ENCODE assay signal across 1 cellular context in genomic region chr1:179151908-179152682, GRCh38.
TF ChIP-seq lines count a peak whose summit lies in the region.

No MANE protein-coding gene starts in this region.

TF ChIP-seq in HepG2, 621 proteins besides CTCF, POLR2A, EP300 and RAD21 (continued from another document and continues in another):
- TF ChIP-seq, protein P1, sequence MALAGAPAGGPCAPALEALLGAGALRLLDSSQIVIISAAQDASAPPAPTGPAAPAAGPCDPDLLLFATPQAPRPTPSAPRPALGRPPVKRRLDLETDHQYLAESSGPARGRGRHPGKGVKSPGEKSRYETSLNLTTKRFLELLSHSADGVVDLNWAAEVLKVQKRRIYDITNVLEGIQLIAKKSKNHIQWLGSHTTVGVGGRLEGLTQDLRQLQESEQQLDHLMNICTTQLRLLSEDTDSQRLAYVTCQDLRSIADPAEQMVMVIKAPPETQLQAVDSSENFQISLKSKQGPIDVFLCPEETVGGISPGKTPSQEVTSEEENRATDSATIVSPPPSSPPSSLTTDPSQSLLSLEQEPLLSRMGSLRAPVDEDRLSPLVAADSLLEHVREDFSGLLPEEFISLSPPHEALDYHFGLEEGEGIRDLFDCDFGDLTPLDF (CRISPR knock-in tag; IDR thresholded peaks at IDR 0.05), result 0 out of 2 replicates have a peak, but pooled peaks have one; percentile 52
- peak; percentile 57; the same call in 1 of the 2 replicates for TF ChIP-seq MEIS2 (CRISPR knock-in tag; IDR thresholded peaks at IDR 0.05)
- TF ChIP-seq MED1 (CRISPR knock-in tag; IDR thresholded peaks at IDR 0.05), result peak; percentile 86
- TF ChIP-seq, protein P2, sequence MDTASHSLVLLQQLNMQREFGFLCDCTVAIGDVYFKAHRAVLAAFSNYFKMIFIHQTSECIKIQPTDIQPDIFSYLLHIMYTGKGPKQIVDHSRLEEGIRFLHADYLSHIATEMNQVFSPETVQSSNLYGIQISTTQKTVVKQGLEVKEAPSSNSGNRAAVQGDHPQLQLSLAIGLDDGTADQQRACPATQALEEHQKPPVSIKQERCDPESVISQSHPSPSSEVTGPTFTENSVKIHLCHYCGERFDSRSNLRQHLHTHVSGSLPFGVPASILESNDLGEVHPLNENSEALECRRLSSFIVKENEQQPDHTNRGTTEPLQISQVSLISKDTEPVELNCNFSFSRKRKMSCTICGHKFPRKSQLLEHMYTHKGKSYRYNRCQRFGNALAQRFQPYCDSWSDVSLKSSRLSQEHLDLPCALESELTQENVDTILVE (CRISPR knock-in tag; IDR thresholded peaks at IDR 0.05), result peak; percentile 40; the same call in 1 of the 2 replicates
- TF ChIP-seq ZNF329 (CRISPR knock-in tag; IDR thresholded peaks at IDR 0.05; ENCODE audit: low read depth), result no peak
- TF ChIP-seq HDAC2 (CRISPR knock-in tag; IDR thresholded peaks at IDR 0.05), result peak; percentile 60; the same call in 1 of the 2 replicates
- TF ChIP-seq SATB2 (CRISPR knock-in tag; IDR thresholded peaks at IDR 0.05), result no peak
- TF ChIP-seq, protein P3, sequence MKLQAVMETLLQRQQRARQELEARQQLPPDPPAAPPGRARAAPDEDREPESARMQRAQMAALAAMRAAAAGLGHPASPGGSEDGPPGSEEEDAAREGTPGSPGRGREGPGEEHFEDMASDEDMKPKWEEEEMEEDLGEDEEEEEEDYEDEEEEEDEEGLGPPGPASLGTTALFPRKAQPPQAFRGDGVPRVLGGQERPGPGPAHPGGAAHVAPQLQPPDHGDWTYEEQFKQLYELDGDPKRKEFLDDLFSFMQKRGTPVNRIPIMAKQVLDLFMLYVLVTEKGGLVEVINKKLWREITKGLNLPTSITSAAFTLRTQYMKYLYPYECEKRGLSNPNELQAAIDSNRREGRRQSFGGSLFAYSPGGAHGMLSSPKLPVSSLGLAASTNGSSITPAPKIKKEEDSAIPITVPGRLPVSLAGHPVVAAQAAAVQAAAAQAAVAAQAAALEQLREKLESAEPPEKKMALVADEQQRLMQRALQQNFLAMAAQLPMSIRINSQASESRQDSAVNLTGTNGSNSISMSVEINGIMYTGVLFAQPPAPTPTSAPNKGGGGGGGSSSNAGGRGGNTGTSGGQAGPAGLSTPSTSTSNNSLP (IDR thresholded peaks at IDR 0.05; ENCODE audit: low read depth, low read length), result peak; percentile 97
- TF ChIP-seq, protein P4, sequence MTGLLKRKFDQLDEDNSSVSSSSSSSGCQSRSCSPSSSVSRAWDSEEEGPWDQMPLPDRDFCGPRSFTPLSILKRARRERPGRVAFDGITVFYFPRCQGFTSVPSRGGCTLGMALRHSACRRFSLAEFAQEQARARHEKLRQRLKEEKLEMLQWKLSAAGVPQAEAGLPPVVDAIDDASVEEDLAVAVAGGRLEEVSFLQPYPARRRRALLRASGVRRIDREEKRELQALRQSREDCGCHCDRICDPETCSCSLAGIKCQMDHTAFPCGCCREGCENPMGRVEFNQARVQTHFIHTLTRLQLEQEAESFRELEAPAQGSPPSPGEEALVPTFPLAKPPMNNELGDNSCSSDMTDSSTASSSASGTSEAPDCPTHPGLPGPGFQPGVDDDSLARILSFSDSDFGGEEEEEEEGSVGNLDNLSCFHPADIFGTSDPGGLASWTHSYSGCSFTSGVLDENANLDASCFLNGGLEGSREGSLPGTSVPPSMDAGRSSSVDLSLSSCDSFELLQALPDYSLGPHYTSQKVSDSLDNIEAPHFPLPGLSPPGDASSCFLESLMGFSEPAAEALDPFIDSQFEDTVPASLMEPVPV (CRISPR knock-in tag; IDR thresholded peaks at IDR 0.05), result no peak
- no peak; the same call in 1 of the 2 replicates for TF ChIP-seq ZNF652 (CRISPR knock-in tag; IDR thresholded peaks at IDR 0.05; ENCODE audit: borderline replicate concordance, low read depth)
- TF ChIP-seq ZNF7 (CRISPR knock-in tag; IDR thresholded peaks at IDR 0.05), result no peak
- TF ChIP-seq, protein P5, sequence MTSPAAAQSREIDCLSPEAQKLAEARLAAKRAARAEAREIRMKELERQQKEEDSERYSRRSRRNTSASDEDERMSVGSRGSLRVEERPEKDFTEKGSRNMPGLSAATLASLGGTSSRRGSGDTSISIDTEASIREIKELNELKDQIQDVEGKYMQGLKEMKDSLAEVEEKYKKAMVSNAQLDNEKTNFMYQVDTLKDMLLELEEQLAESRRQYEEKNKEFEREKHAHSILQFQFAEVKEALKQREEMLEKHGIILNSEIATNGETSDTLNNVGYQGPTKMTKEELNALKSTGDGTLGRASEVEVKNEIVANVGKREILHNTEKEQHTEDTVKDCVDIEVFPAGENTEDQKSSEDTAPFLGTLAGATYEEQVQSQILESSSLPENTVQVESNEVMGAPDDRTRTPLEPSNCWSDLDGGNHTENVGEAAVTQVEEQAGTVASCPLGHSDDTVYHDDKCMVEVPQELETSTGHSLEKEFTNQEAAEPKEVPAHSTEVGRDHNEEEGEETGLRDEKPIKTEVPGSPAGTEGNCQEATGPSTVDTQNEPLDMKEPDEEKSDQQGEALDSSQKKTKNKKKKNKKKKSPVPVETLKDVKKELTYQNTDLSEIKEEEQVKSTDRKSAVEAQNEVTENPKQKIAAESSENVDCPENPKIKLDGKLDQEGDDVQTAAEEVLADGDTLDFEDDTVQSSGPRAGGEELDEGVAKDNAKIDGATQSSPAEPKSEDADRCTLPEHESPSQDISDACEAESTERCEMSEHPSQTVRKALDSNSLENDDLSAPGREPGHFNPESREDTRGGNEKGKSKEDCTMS (CRISPR knock-in tag; conservative IDR thresholded peaks at IDR 0.05), result no peak
- peak; percentile 47; the same call in 1 of the 2 replicates for TF ChIP-seq FOXA1 (IDR thresholded peaks at IDR 0.05)
- peak; percentile 77 for TF ChIP-seq FOXA1 (CRISPR knock-in tag; IDR thresholded peaks at IDR 0.05)
- TF ChIP-seq IKZF1 (IDR thresholded peaks at IDR 0.05), result no peak
- peak; percentile 92 for TF ChIP-seq RARA (CRISPR knock-in tag; IDR thresholded peaks at IDR 0.05)
- TF ChIP-seq PCBP1 (IDR thresholded peaks at IDR 0.05; ENCODE audit: borderline replicate concordance, low read depth, low read length), result no peak
- TF ChIP-seq ZNF362 (CRISPR knock-in tag; IDR thresholded peaks at IDR 0.05; ENCODE audit: borderline replicate concordance), result peak; percentile 96
- peak; percentile 18; the same call in 1 of the 2 replicates for TF ChIP-seq ONECUT2 (CRISPR knock-in tag; IDR thresholded peaks at IDR 0.05)
- TF ChIP-seq FOXP1 (IDR thresholded peaks at IDR 0.05), result no peak
- peak; percentile 73 for TF ChIP-seq FOXP1 (CRISPR knock-in tag; IDR thresholded peaks at IDR 0.05)
- TF ChIP-seq SOX5 (CRISPR knock-in tag; IDR thresholded peaks at IDR 0.05; ENCODE audit: borderline replicate concordance), result peak; percentile 91; the same call in 1 of the 2 replicates
- TF ChIP-seq GLI4 (CRISPR knock-in tag; IDR thresholded peaks at IDR 0.05; ENCODE audit: borderline replicate concordance), result no peak
- peak; percentile 76; the same call in 1 of the 2 replicates for TF ChIP-seq MIER3 (CRISPR knock-in tag; IDR thresholded peaks at IDR 0.05; ENCODE audit: borderline replicate concordance)
- peak; percentile 75 for TF ChIP-seq ZEB1 (IDR thresholded peaks at IDR 0.05; ENCODE audit: insufficient replicate concordance, low read depth)
- TF ChIP-seq, protein P6, sequence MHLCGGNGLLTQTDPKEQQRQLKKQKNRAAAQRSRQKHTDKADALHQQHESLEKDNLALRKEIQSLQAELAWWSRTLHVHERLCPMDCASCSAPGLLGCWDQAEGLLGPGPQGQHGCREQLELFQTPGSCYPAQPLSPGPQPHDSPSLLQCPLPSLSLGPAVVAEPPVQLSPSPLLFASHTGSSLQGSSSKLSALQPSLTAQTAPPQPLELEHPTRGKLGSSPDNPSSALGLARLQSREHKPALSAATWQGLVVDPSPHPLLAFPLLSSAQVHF (CRISPR knock-in tag; IDR thresholded peaks at IDR 0.05), result no peak
- TF ChIP-seq ZFP36L1 (CRISPR knock-in tag; IDR thresholded peaks at IDR 0.05), result peak; percentile 74; the same call in 1 of the 2 replicates
- TF ChIP-seq, protein P7, sequence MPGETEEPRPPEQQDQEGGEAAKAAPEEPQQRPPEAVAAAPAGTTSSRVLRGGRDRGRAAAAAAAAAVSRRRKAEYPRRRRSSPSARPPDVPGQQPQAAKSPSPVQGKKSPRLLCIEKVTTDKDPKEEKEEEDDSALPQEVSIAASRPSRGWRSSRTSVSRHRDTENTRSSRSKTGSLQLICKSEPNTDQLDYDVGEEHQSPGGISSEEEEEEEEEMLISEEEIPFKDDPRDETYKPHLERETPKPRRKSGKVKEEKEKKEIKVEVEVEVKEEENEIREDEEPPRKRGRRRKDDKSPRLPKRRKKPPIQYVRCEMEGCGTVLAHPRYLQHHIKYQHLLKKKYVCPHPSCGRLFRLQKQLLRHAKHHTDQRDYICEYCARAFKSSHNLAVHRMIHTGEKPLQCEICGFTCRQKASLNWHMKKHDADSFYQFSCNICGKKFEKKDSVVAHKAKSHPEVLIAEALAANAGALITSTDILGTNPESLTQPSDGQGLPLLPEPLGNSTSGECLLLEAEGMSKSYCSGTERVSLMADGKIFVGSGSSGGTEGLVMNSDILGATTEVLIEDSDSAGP (CRISPR knock-in tag; IDR thresholded peaks at IDR 0.05; ENCODE audit: borderline replicate concordance), result no peak
- TF ChIP-seq KAT8 (CRISPR knock-in tag; IDR thresholded peaks at IDR 0.05), result peak; percentile 73
- TF ChIP-seq NR2F6 (IDR thresholded peaks at IDR 0.05), result peak; percentile 75
- TF ChIP-seq NR2F6 (CRISPR knock-in tag; IDR thresholded peaks at IDR 0.05), result peak; percentile 72
- TF ChIP-seq RBFOX2 (IDR thresholded peaks at IDR 0.05; ENCODE audit: low read depth, low read length), result no peak
- TF ChIP-seq ZSCAN30 (CRISPR knock-in tag; IDR thresholded peaks at IDR 0.05), result no peak
- no peak for TF ChIP-seq TMF1 (CRISPR knock-in tag; IDR thresholded peaks at IDR 0.05; ENCODE audit: low read depth)
- no peak for TF ChIP-seq ZNF660 (CRISPR knock-in tag; IDR thresholded peaks at IDR 0.05; ENCODE audit: borderline replicate concordance, low read depth)
- TF ChIP-seq ZFP90 (CRISPR knock-in tag; IDR thresholded peaks at IDR 0.05; ENCODE audit: borderline replicate concordance), result no peak
- TF ChIP-seq ATM (IDR thresholded peaks at IDR 0.05; ENCODE audit: borderline replicate concordance), result no peak
- TF ChIP-seq, protein P8, sequence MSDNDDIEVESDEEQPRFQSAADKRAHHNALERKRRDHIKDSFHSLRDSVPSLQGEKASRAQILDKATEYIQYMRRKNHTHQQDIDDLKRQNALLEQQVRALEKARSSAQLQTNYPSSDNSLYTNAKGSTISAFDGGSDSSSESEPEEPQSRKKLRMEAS (IDR thresholded peaks at IDR 0.05), result peak; percentile 63; the same call in 1 of the 2 replicates
- no peak for TF ChIP-seq ZNF224 (CRISPR knock-in tag; IDR thresholded peaks at IDR 0.05)
- TF ChIP-seq ZNF260 (CRISPR knock-in tag; IDR thresholded peaks at IDR 0.05; ENCODE audit: borderline replicate concordance, low read depth), result no peak
- TF ChIP-seq ZNF430 (CRISPR knock-in tag; IDR thresholded peaks at IDR 0.05), result no peak
- no peak for TF ChIP-seq RFX3 (CRISPR knock-in tag; IDR thresholded peaks at IDR 0.05)
- TF ChIP-seq DPF2 (CRISPR knock-in tag; IDR thresholded peaks at IDR 0.05; ENCODE audit: borderline replicate concordance, low read depth), result peak; percentile 65; the same call in 1 of the 2 replicates
- TF ChIP-seq, protein P9, sequence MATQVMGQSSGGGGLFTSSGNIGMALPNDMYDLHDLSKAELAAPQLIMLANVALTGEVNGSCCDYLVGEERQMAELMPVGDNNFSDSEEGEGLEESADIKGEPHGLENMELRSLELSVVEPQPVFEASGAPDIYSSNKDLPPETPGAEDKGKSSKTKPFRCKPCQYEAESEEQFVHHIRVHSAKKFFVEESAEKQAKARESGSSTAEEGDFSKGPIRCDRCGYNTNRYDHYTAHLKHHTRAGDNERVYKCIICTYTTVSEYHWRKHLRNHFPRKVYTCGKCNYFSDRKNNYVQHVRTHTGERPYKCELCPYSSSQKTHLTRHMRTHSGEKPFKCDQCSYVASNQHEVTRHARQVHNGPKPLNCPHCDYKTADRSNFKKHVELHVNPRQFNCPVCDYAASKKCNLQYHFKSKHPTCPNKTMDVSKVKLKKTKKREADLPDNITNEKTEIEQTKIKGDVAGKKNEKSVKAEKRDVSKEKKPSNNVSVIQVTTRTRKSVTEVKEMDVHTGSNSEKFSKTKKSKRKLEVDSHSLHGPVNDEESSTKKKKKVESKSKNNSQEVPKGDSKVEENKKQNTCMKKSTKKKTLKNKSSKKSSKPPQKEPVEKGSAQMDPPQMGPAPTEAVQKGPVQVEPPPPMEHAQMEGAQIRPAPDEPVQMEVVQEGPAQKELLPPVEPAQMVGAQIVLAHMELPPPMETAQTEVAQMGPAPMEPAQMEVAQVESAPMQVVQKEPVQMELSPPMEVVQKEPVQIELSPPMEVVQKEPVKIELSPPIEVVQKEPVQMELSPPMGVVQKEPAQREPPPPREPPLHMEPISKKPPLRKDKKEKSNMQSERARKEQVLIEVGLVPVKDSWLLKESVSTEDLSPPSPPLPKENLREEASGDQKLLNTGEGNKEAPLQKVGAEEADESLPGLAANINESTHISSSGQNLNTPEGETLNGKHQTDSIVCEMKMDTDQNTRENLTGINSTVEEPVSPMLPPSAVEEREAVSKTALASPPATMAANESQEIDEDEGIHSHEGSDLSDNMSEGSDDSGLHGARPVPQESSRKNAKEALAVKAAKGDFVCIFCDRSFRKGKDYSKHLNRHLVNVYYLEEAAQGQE (IDR thresholded peaks at IDR 0.05; ENCODE audit: borderline replicate concordance in 1 of 2, low read depth in 1 of 2, low read length in 2 of 2), result 0 out of 4 replicates have a peak, but pooled peaks of 1 of the 2 experiments have one; percentile 21
- TF ChIP-seq FOXJ3 (CRISPR knock-in tag; IDR thresholded peaks at IDR 0.05; ENCODE audit: borderline replicate concordance), result peak; percentile 96; the same call in 1 of the 2 replicates
- TF ChIP-seq KLF15 (CRISPR knock-in tag; IDR thresholded peaks at IDR 0.05; ENCODE audit: borderline replicate concordance), result no peak
- no peak for TF ChIP-seq CC2D1A (CRISPR knock-in tag; IDR thresholded peaks at IDR 0.05)
- TF ChIP-seq SMYD3 (CRISPR knock-in tag; IDR thresholded peaks at IDR 0.05), result 0 out of 2 replicates have a peak, but pooled peaks have one; percentile 31
- no peak for TF ChIP-seq ZNF570 (CRISPR knock-in tag; IDR thresholded peaks at IDR 0.05; ENCODE audit: borderline replicate concordance)
- TF ChIP-seq SMC3 (IDR thresholded peaks at IDR 0.05; ENCODE audit: low read length), result peak; percentile 13; the same call in 1 of the 2 replicates
- 0 out of 2 replicates have a peak, but pooled peaks have one; percentile 63 for TF ChIP-seq ZSCAN12 (CRISPR knock-in tag; IDR thresholded peaks at IDR 0.05)
- no peak for TF ChIP-seq SOX6 (IDR thresholded peaks at IDR 0.05)
- TF ChIP-seq SOX6 (CRISPR knock-in tag; IDR thresholded peaks at IDR 0.05), result peak; percentile 94
- TF ChIP-seq U2AF2 (IDR thresholded peaks at IDR 0.05; ENCODE audit: low read depth, low read length), result no peak
- TF ChIP-seq ASH2L (IDR thresholded peaks at IDR 0.05; ENCODE audit: insufficient read length, low read depth, low read length), result peak; percentile 65
- no peak for TF ChIP-seq ZNF720 (CRISPR knock-in tag; IDR thresholded peaks at IDR 0.05)
- no peak for TF ChIP-seq POLR2G (IDR thresholded peaks at IDR 0.05; ENCODE audit: low read depth, low read length)
